ENCODE assay signal across 10 cellular contexts in the genomic region with DNA sequence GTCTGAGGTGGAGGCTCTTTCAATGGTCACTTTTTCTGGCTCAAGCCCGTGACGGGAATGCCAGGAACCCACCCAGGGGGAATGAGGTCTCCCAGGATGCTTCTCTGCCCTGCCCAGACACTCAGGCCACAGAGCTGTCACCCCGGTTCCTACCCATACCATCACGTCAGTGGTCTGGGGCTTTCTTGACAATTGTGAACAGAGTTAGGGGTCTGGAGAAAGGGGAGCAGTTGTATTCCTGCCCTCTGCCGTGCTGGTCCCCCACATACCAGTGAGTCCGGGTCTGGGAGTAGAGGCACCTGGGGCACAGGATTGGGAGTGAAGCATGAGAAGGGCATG.
DNase-seq lines count a peak whose midpoint lies in the region; ATAC-seq, FAIRE-seq and TF ChIP-seq lines count a peak whose summit lies in the region.
"Had no signal": no experiment of that assay in that cellular context is flagged by ENCODE, and none has a peak within 500 bp of the region (broad histone marks: within the 10 kb centered on the region; RNA-seq: fewer than 3 reads in every experiment).

No MANE protein-coding gene starts in this region.

- WGBS in sigmoid colon, 2 donors = 64 to 79% methylated on average over 6 of the region's 6 CpGs

- ATAC-seq in activated T-helper 17 cell treated with anti-CD3 and anti-CD28 coated beads, Interleukin-2, amount 50 U/mL, for 72 hours (replicated peaks) = no peak
- ATAC-seq in HG03521 (IDR thresholded peaks at IDR 0.05; ENCODE audit: unreplicated experiment) = no peak

- H3K27me3 Mint-ChIP-seq in activated T-helper 17 cell treated with anti-CD3 and anti-CD28 coated beads, Interleukin-2, amount 50 U/mL, for 72 hours = no peaks in the 10 kb centered on the region

- no peak for TF ChIP-seq POLR2A in sigmoid colon (IDR thresholded peaks at IDR 0.05)

- DNase-seq in kidney = no peak
- DNase-seq in sigmoid colon = no peak
- no peak for DNase-seq in NCI-H2196 (lab: John Stamatoyannopoulos, UW; ENCODE audit: unreplicated experiment)
- DNase-seq in HPDE6-E6E7 (ENCODE audit: extremely low spot score) = no peak

- no peaks in the 10 kb centered on the region for H3K36me3 Mint-ChIP-seq in activated T-helper 17 cell treated with anti-CD3 and anti-CD28 coated beads, Interleukin-2, amount 50 U/mL, for 72 hours (ENCODE audit: low read depth)

- H3K4me1 ChIP-seq in kidney (ENCODE audit: control insufficient read depth in 1 of 2, insufficient read depth in 1 of 2, low read depth in 1 of 2, low read length in 2 of 2) (peaks cover 18 to 28% of the 10 kb centered on the region in 2 donors), sigmoid colon (peaks cover 0 to 45% (median 29%) of the 10 kb centered on the region in 4 donors)

- TF ChIP-seq CTCF in C4-2B (conservative IDR thresholded peaks at IDR 0.05) = no peak
- no peak for TF ChIP-seq CTCF in VCaP (conservative IDR thresholded peaks at IDR 0.05)
- no peak for TF ChIP-seq CTCF in kidney (IDR thresholded peaks at IDR 0.05; ENCODE audit: borderline replicate concordance, extremely low read depth, insufficient read depth)
- TF ChIP-seq CTCF in sigmoid colon (IDR thresholded peaks at IDR 0.05) = no peak

- TF ChIP-seq EP300 in sigmoid colon (IDR thresholded peaks at IDR 0.05) = no peak

- no peak overlapping the region for H3K4me3 Mint-ChIP-seq in activated T-helper 17 cell treated with anti-CD3 and anti-CD28 coated beads, Interleukin-2, amount 50 U/mL, for 72 hours

- no peaks in the 10 kb centered on the region for H3K9me3 ChIP-seq in kidney (ENCODE audit: control insufficient read depth in 1 of 2, low read length in 2 of 2)
- H3K9me3 ChIP-seq in sigmoid colon = no peaks in the 10 kb centered on the region
- H3K9me3 ChIP-seq: BE2C had no signal

- H3K4me3 ChIP-seq in kidney (ENCODE audit: low read length in 2 of 2) (peak overlapping the region in 1 of 2 donors; percentile 9), sigmoid colon (no peak overlapping the region)

- H3K4me1 Mint-ChIP-seq in activated T-helper 17 cell treated with anti-CD3 and anti-CD28 coated beads, Interleukin-2, amount 50 U/mL, for 72 hours = no peaks in the 10 kb centered on the region

- no peak for FAIRE-seq in kidney (lab: Jason Lieb, UNC)

- H3K27ac ChIP-seq in C4-2B (peak overlapping the region; percentile 83), VCaP (peak overlapping the region; percentile 79), kidney (ENCODE audit: low read depth in 2 of 2, low read length in 2 of 2) (peak overlapping the region; percentile 88 to 92), sigmoid colon (peak overlapping the region; percentile 68 to 75 (median 72))

- peak overlapping the region in 1 of 2 donors; percentile 69 for H3K9ac ChIP-seq in kidney (ENCODE audit: low read length in 2 of 2)

- intact Hi-C loops in kidney (cut with DNase I) = no loop called here
- intact Hi-C loops in sigmoid colon (cut with DNase I) = loop anchor here (5.0 kb wide), 2 partner anchors 96 to 281 kb away; a partner anchor contains a TSS

- no peaks in the 10 kb centered on the region for H3K9me3 Mint-ChIP-seq in activated T-helper 17 cell treated with anti-CD3 and anti-CD28 coated beads, Interleukin-2, amount 50 U/mL, for 72 hours

- H3K27ac Mint-ChIP-seq in activated T-helper 17 cell treated with anti-CD3 and anti-CD28 coated beads, Interleukin-2, amount 50 U/mL, for 72 hours = no peak overlapping the region

- no peaks in the 10 kb centered on the region for H3K27me3 ChIP-seq in sigmoid colon
- H3K27me3 ChIP-seq: BE2C, dorsolateral prefrontal cortex had no signal

- H3K36me3 ChIP-seq in kidney (ENCODE audit: control insufficient read depth in 1 of 2, insufficient read depth in 2 of 2, low read length in 2 of 2) (no peaks in the 10 kb centered on the region), sigmoid colon (no peaks in the 10 kb centered on the region)
- H3K36me3 ChIP-seq: BE2C had no signal
